1 cellular context compared by ENCODE assay signal in the genomic region with DNA sequence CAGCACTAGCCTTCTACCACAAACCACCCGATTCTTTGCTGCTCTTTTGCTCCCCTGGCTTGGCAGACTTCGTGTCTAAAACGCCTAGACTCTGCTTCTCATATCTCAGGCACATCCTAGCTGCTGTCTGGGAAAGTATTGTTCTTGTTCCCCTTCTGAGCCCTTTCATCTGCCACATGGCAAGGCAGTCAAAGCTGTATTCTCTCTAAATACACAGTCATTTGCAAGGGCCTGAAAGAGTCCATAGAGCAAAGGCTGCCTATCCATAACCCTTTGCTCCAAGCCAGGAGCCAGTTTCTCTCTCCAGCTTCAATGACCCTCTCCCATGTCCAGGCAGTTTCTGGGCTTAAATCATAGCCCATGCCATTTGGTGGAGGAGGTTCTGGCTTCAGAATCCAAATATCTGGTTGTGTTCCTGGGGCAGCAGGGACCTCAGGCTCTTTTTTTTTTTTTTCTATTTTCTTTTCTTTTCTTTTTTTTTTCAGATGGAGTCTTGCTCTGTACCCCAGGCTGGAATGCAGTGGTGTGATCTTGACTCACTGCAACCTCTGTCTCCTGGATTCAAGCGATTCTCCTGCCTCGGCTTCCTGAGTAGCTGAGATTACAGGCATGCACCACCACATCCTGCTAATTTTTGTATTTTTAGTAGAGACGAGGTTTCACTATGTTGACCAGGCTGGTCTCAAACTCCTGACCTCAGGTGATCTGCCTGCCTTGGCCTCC.
A peak's percentile ranks its signal among the peaks of the same experiment; 100 is the strongest.
TF ChIP-seq lines count a peak whose summit lies in the region.

No MANE protein-coding gene starts in this region.

TF ChIP-seq in HepG2, 621 proteins besides CTCF, POLR2A, EP300 and RAD21 (continued from another document and continues in another):
- TF ChIP-seq, protein P1, sequence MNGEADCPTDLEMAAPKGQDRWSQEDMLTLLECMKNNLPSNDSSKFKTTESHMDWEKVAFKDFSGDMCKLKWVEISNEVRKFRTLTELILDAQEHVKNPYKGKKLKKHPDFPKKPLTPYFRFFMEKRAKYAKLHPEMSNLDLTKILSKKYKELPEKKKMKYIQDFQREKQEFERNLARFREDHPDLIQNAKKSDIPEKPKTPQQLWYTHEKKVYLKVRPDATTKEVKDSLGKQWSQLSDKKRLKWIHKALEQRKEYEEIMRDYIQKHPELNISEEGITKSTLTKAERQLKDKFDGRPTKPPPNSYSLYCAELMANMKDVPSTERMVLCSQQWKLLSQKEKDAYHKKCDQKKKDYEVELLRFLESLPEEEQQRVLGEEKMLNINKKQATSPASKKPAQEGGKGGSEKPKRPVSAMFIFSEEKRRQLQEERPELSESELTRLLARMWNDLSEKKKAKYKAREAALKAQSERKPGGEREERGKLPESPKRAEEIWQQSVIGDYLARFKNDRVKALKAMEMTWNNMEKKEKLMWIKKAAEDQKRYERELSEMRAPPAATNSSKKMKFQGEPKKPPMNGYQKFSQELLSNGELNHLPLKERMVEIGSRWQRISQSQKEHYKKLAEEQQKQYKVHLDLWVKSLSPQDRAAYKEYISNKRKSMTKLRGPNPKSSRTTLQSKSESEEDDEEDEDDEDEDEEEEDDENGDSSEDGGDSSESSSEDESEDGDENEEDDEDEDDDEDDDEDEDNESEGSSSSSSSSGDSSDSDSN (CRISPR knock-in tag; IDR thresholded peaks at IDR 0.05) = no peak
- TF ChIP-seq TBP (CRISPR knock-in tag; IDR thresholded peaks at IDR 0.05) (no peak), ZNF230 (CRISPR knock-in tag; IDR thresholded peaks at IDR 0.05) (no peak), ZBTB7B (CRISPR knock-in tag; IDR thresholded peaks at IDR 0.05) (no peak), JUNB (CRISPR knock-in tag; IDR thresholded peaks at IDR 0.05; ENCODE audit: borderline replicate concordance) (no peak), PRPF4 (IDR thresholded peaks at IDR 0.05; ENCODE audit: low read depth, low read length, poor library complexity, severe bottlenecking) (no peak), THYN1 (CRISPR knock-in tag; IDR thresholded peaks at IDR 0.05; ENCODE audit: borderline replicate concordance, low read depth) (no peak), ZBTB42 (CRISPR knock-in tag; IDR thresholded peaks at IDR 0.05) (no peak), FLYWCH1 (CRISPR knock-in tag; IDR thresholded peaks at IDR 0.05) (no peak), NFE2 (CRISPR knock-in tag; IDR thresholded peaks at IDR 0.05) (no peak), ZNF724P (CRISPR knock-in tag; IDR thresholded peaks at IDR 0.05; ENCODE audit: borderline replicate concordance) (no peak), ZFP36L2 (CRISPR knock-in tag; IDR thresholded peaks at IDR 0.05) (no peak), KMT2A (CRISPR knock-in tag; IDR thresholded peaks at IDR 0.05) (no peak), ZNF777 (CRISPR knock-in tag; IDR thresholded peaks at IDR 0.05) (no peak), KDM3A (CRISPR knock-in tag; IDR thresholded peaks at IDR 0.05; ENCODE audit: low read depth) (no peak), RXRB (CRISPR knock-in tag; IDR thresholded peaks at IDR 0.05; ENCODE audit: borderline replicate concordance) (peak; percentile 43; the same call in 1 of the 2 replicates), ZNF556 (CRISPR knock-in tag; IDR thresholded peaks at IDR 0.05; ENCODE audit: borderline replicate concordance) (0 out of 2 replicates have a peak, but pooled peaks have one; percentile 37), MEIS1 (CRISPR knock-in tag; IDR thresholded peaks at IDR 0.05; ENCODE audit: borderline replicate concordance) (no peak), FIP1L1 (IDR thresholded peaks at IDR 0.05; ENCODE audit: borderline replicate concordance, insufficient read depth, low read depth, low read length) (no peak)
- TF ChIP-seq, protein P2, sequence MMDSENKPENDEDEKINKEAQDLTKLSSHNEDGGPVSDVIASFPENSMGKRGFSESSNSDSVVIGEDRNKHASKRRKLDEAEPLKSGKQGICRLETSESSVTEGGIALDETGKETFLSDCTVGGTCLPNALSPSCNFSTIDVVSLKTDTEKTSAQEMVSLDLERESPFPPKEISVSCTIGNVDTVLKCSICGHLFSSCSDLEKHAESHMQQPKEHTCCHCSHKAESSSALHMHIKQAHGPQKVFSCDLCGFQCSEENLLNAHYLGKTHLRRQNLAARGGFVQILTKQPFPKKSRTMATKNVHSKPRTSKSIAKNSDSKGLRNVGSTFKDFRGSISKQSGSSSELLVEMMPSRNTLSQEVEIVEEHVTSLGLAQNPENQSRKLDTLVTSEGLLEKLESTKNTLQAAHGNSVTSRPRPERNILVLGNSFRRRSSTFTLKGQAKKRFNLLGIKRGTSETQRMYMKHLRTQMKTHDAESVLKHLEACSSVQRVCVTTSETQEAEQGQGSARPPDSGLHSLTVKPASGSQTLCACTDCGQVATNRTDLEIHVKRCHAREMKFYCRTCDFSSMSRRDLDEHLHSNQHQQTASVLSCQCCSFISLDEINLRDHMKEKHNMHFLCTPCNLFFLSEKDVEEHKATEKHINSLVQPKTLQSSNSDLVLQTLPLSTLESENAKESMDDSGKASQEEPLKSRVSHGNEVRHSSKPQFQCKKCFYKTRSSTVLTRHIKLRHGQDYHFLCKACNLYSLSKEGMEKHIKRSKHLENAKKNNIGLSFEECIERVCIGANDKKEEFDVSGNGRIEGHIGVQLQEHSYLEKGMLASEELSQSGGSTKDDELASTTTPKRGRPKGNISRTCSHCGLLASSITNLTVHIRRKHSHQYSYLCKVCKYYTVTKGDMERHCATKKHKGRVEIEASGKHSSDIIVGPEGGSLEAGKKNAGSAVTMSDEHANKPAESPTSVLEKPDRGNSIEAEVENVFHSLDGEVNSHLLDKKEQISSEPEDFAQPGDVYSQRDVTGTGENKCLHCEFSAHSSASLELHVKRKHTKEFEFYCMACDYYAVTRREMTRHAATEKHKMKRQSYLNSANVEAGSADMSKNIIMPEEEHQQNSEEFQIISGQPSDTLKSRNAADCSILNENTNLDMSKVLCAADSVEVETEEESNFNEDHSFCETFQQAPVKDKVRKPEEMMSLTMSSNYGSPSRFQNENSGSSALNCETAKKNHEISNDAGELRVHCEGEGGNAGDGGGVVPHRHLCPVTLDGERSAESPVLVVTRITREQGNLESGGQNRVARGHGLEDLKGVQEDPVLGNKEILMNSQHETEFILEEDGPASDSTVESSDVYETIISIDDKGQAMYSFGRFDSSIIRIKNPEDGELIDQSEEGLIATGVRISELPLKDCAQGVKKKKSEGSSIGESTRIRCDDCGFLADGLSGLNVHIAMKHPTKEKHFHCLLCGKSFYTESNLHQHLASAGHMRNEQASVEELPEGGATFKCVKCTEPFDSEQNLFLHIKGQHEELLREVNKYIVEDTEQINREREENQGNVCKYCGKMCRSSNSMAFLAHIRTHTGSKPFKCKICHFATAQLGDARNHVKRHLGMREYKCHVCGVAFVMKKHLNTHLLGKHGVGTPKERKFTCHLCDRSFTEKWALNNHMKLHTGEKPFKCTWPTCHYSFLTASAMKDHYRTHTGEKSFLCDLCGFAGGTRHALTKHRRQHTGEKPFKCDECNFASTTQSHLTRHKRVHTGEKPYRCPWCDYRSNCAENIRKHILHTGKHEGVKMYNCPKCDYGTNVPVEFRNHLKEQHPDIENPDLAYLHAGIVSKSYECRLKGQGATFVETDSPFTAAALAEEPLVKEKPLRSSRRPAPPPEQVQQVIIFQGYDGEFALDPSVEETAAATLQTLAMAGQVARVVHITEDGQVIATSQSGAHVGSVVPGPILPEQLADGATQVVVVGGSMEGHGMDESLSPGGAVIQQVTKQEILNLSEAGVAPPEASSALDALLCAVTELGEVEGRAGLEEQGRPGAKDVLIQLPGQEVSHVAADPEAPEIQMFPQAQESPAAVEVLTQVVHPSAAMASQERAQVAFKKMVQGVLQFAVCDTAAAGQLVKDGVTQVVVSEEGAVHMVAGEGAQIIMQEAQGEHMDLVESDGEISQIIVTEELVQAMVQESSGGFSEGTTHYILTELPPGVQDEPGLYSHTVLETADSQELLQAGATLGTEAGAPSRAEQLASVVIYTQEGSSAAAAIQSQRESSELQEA (CRISPR knock-in tag; IDR thresholded peaks at IDR 0.05; ENCODE audit: not compliant biosample characterization) = no peak
- TF ChIP-seq, protein P3, sequence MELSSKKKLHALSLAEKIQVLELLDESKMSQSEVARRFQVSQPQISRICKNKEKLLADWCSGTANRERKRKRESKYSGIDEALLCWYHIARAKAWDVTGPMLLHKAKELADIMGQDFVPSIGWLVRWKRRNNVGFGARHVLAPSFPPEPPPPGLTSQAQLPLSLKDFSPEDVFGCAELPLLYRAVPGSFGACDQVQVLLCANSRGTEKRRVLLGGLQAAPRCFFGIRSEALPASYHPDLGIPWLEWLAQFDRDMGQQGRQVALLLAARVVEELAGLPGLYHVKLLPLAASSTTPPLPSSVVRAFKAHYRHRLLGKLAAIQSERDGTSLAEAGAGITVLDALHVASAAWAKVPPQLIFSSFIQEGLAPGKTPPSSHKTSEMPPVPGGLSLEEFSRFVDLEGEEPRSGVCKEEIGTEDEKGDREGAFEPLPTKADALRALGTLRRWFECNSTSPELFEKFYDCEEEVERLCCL (CRISPR knock-in tag; IDR thresholded peaks at IDR 0.05; ENCODE audit: borderline replicate concordance) = no peak
- TF ChIP-seq, protein P4, sequence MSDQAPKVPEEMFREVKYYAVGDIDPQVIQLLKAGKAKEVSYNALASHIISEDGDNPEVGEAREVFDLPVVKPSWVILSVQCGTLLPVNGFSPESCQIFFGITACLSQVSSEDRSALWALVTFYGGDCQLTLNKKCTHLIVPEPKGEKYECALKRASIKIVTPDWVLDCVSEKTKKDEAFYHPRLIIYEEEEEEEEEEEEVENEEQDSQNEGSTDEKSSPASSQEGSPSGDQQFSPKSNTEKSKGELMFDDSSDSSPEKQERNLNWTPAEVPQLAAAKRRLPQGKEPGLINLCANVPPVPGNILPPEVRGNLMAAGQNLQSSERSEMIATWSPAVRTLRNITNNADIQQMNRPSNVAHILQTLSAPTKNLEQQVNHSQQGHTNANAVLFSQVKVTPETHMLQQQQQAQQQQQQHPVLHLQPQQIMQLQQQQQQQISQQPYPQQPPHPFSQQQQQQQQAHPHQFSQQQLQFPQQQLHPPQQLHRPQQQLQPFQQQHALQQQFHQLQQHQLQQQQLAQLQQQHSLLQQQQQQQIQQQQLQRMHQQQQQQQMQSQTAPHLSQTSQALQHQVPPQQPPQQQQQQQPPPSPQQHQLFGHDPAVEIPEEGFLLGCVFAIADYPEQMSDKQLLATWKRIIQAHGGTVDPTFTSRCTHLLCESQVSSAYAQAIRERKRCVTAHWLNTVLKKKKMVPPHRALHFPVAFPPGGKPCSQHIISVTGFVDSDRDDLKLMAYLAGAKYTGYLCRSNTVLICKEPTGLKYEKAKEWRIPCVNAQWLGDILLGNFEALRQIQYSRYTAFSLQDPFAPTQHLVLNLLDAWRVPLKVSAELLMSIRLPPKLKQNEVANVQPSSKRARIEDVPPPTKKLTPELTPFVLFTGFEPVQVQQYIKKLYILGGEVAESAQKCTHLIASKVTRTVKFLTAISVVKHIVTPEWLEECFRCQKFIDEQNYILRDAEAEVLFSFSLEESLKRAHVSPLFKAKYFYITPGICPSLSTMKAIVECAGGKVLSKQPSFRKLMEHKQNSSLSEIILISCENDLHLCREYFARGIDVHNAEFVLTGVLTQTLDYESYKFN (CRISPR knock-in tag; conservative IDR thresholded peaks at IDR 0.05) = peak; percentile 73
- TF ChIP-seq, protein P5, sequence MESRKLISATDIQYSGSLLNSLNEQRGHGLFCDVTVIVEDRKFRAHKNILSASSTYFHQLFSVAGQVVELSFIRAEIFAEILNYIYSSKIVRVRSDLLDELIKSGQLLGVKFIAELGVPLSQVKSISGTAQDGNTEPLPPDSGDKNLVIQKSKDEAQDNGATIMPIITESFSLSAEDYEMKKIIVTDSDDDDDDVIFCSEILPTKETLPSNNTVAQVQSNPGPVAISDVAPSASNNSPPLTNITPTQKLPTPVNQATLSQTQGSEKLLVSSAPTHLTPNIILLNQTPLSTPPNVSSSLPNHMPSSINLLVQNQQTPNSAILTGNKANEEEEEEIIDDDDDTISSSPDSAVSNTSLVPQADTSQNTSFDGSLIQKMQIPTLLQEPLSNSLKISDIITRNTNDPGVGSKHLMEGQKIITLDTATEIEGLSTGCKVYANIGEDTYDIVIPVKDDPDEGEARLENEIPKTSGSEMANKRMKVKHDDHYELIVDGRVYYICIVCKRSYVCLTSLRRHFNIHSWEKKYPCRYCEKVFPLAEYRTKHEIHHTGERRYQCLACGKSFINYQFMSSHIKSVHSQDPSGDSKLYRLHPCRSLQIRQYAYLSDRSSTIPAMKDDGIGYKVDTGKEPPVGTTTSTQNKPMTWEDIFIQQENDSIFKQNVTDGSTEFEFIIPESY (CRISPR knock-in tag; IDR thresholded peaks at IDR 0.05) = no peak
- TF ChIP-seq, protein P6, sequence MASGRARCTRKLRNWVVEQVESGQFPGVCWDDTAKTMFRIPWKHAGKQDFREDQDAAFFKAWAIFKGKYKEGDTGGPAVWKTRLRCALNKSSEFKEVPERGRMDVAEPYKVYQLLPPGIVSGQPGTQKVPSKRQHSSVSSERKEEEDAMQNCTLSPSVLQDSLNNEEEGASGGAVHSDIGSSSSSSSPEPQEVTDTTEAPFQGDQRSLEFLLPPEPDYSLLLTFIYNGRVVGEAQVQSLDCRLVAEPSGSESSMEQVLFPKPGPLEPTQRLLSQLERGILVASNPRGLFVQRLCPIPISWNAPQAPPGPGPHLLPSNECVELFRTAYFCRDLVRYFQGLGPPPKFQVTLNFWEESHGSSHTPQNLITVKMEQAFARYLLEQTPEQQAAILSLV (CRISPR knock-in tag; IDR thresholded peaks at IDR 0.05; ENCODE audit: borderline replicate concordance) = no peak
- TF ChIP-seq, protein P7, sequence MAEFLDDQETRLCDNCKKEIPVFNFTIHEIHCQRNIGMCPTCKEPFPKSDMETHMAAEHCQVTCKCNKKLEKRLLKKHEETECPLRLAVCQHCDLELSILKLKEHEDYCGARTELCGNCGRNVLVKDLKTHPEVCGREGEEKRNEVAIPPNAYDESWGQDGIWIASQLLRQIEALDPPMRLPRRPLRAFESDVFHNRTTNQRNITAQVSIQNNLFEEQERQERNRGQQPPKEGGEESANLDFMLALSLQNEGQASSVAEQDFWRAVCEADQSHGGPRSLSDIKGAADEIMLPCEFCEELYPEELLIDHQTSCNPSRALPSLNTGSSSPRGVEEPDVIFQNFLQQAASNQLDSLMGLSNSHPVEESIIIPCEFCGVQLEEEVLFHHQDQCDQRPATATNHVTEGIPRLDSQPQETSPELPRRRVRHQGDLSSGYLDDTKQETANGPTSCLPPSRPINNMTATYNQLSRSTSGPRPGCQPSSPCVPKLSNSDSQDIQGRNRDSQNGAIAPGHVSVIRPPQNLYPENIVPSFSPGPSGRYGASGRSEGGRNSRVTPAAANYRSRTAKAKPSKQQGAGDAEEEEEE (CRISPR knock-in tag; IDR thresholded peaks at IDR 0.05; ENCODE audit: borderline replicate concordance) = no peak
